Comparison of ENCODE assay signal across 11 cellular contexts in the genomic region with DNA sequence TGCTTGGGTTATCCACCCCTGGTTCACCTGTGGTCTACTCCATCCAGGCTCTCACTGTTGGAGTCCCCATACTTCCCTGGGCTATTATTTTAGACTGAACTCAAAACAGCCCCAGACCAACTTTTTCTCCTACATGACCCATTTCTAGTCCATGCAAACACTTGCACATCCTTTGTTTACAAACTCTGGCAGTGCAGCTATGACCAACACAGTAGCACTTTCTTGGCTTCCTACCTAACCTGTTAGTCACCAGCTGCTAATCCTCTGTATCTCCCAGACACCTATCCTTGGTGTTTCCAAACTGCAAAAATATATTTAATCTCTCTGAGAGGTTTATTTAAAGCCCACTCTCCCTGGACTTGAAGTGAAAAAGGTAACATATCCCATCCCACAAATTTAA.
DNase-seq lines count a peak whose midpoint lies in the region; ATAC-seq lines count a peak whose summit lies in the region.
"Had no signal": no experiment of that assay in that cellular context is flagged by ENCODE, and none has a peak within 500 bp of the region (broad histone marks: within the 10 kb centered on the region; RNA-seq: fewer than 3 reads in every experiment).

No MANE protein-coding gene starts in this region.

- H3K27ac Mint-ChIP-seq in activated naive CD4-positive, alpha-beta T cell treated with anti-CD3 and anti-CD28 coated beads, Interleukin-2, amount 50 U/mL, for 72 hours = no peak overlapping the region

- DNase-seq in Right ventricle myocardium inferior (ENCODE audit: missing footprints) = no peak
- DNase-seq in cardiac septum (ENCODE audit: low spot score) = no peak
- peak; percentile 94 for DNase-seq in amniotic epithelial cell (ENCODE audit: low read depth)
- no peak for DNase-seq in left ventricle myocardium superior
- DNase-seq in stromal cell of bone marrow (ENCODE audit: low read depth) = peak; percentile 35
- DNase-seq in activated naive CD4-positive, alpha-beta T cell treated with anti-CD3 and anti-CD28 coated beads, Interleukin-2, amount 50 U/mL, for 72 hours (ENCODE audit: low spot score in 2 of 2) = no peak
- DNase-seq in activated T-cell treated with anti-CD3 and anti-CD28 coated beads, Interleukin-2, amount 50 U/mL, for 1 hour = no peak
- DNase-seq: activated T-cell treated with anti-CD3 and anti-CD28 coated beads for 4 hours; stimulated activated CD4-positive, alpha-beta T cell treated with anti-CD3 and anti-CD28 coated beads, Interleukin-4, amount 100 ng/mL, for 24 hours; substantia nigra had no signal

- ATAC-seq in Right ventricle myocardium inferior = peak; percentile 31
- ATAC-seq in left ventricle myocardium superior = peak; percentile 71
- ATAC-seq in activated naive CD4-positive, alpha-beta T cell treated with anti-CD3 and anti-CD28 coated beads, Interleukin-2, amount 50 U/mL, for 72 hours = no peak
- ATAC-seq in HG02938 (IDR thresholded peaks at IDR 0.05; ENCODE audit: unreplicated experiment) = no peak

- H3K36me3 Mint-ChIP-seq in activated naive CD4-positive, alpha-beta T cell treated with anti-CD3 and anti-CD28 coated beads, Interleukin-2, amount 50 U/mL, for 72 hours = no peaks in the 10 kb centered on the region

- H3K9me3 Mint-ChIP-seq in activated naive CD4-positive, alpha-beta T cell treated with anti-CD3 and anti-CD28 coated beads, Interleukin-2, amount 50 U/mL, for 72 hours = no peaks in the 10 kb centered on the region

- intact Hi-C loops in Right ventricle myocardium inferior (cut with DNase I) = no loop called here
- intact Hi-C loops in cardiac septum (cut with DNase I) = no loop called here
- intact Hi-C loops in left ventricle myocardium superior (cut with micrococcal nuclease) = no loop called here

Comparison
In these comparisons a context has a peak if more than half of its experiments do, and no peak if none do; other contexts are left out.
1. ATAC-seq: peak in Right ventricle myocardium inferior (single experiment) and left ventricle myocardium superior (single experiment); none in activated naive CD4-positive, alpha-beta T cell treated with anti-CD3 and anti-CD28 coated beads, Interleukin-2, amount 50 U/mL, for 72 hours (0 of 2) and HG02938 (single experiment).
2. DNase-seq: peak in amniotic epithelial cell (single experiment) and stromal cell of bone marrow (single experiment); none in Right ventricle myocardium inferior (single experiment), cardiac septum (single experiment), left ventricle myocardium superior (single experiment), activated naive CD4-positive, alpha-beta T cell treated with anti-CD3 and anti-CD28 coated beads, Interleukin-2, amount 50 U/mL, for 72 hours (0 of 2) and activated T-cell treated with anti-CD3 and anti-CD28 coated beads, Interleukin-2, amount 50 U/mL, for 1 hour (single experiment).